33 cellular contexts compared by ENCODE assay signal in genomic region chr9:18990494-18990893, GRCh38. TPM values are rescaled to one million over a fixed set of nuclear protein-coding genes. Genes with fewer than 3 reads are reported as not detected.
"Had no signal": no experiment of that assay in that cellular context is flagged by ENCODE, and none has a peak within 500 bp of the region (broad histone marks: within the 10 kb centered on the region; RNA-seq: fewer than 3 reads in every experiment).

No MANE protein-coding gene starts in this region.

- DNase-seq: Karpas-422, Kasumi-1, MG63, MM.1S, MV-4-11, NCI-H1048, NCI-H1092, NCI-H1092 treated with DMSO at 0.1 percent for 48 hours, NCI-H1105, NCI-H1105 treated with DMSO at 0.1 percent for 48 hours, NCI-H1417, NCI-H1417 treated with DMSO at 0.1 percent for 48 hours, NCI-H1436, NCI-H1436 treated with DMSO at 0.1 percent for 48 hours, NCI-H146, NCI-H1694, NCI-H1694 treated with DMSO at 0.1 percent for 48 hours, NCI-H187, NCI-H187 treated with DMSO at 0.1 percent for 48 hours, NCI-H1930, NCI-H2029, NCI-H2029 treated with DMSO at 0.1 percent for 48 hours, NCI-H2081, NCI-H2081 treated with DMSO at 0.1 percent for 48 hours, NCI-H2107, NCI-H2227 treated with DMSO at 0.1 percent for 48 hours, NCI-H226, NCI-H446, NCI-H446 treated with DMSO at 0.1 percent for 48 hours, NCI-H510A, NCI-H510A treated with DMSO at 0.1 percent for 48 hours had no signal

- H3K27me3 ChIP-seq: MG63 had no signal

- H3K36me3 ChIP-seq: MG63 had no signal

- H3K4me3 ChIP-seq: MG63 had no signal

- H3K9me3 ChIP-seq: MG63 had no signal

RNA-seq across cellular contexts. Expression of gene SAXO1, which starts 42.5 kb away (rescaled TPM):
- total RNA-seq: MCF 10A, NCI-H460 had no signal
